In genomic region chr3:46374755-46375154, GRCh38 we compare ENCODE assay signal across 1 cellular context.
TF ChIP-seq lines count a peak whose summit lies in the region.

No MANE protein-coding gene starts in this region.

TF ChIP-seq in HepG2, 621 proteins besides CTCF, POLR2A, EP300 and RAD21:
- TF ChIP-seq EHMT2 (IDR thresholded peaks at IDR 0.05; ENCODE audit: borderline replicate concordance, low read depth, low read length) (no peak), MAFF (IDR thresholded peaks at IDR 0.05; ENCODE audit: low read depth, low read length) (peak; percentile 42; the same call in 1 of the 2 replicates), ZNF605 (CRISPR knock-in tag; IDR thresholded peaks at IDR 0.05) (no peak), MAFK (conservative IDR thresholded peaks at IDR 0.05 in 1 of 2, IDR thresholded peaks at IDR 0.05 in 1 of 2; ENCODE audit: low read length in 2 of 2) (peak; percentile 51 to 74), ZNF333 (CRISPR knock-in tag; IDR thresholded peaks at IDR 0.05; ENCODE audit: borderline replicate concordance) (no peak)
